38 cellular contexts compared by ENCODE assay signal in the genomic region with DNA sequence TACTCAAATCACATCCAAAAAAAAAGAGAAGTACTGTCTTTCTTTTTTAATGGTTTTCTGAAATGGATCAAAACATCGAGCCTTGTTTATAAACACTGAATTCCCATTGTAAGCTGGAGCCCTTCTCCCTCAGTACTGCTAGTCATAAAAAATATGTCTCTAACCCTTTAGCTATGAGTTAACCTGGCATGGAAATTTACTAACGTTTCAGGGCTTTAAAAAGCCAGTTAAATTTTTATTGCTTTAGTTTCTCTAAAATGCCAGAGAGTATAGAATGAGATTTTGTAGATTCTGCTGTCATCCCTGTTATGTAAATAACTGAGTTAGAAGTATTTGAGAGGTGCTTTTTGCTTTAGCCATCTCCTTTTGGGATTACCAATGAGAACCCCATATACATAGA.
"Had no signal": no experiment of that assay in that cellular context is flagged by ENCODE, and none has a peak within 500 bp of the region (broad histone marks: within the 10 kb centered on the region; RNA-seq: fewer than 3 reads in every experiment).

No MANE protein-coding gene starts in this region.

- H3K4me1 Mint-ChIP-seq: activated B cell treated with CpG ODN at 0.5 μM for 24 hours; activated CD4-positive, alpha-beta T cell treated with anti-CD3 and anti-CD28 coated beads, Interleukin-2, amount 10 ng/mL, durations not matched to agents 24 days and 14 days; activated CD8-positive, alpha-beta memory T cell treated with anti-CD3 and anti-CD28 coated beads, Interleukin-2, amount 10 ng/mL, durations not matched to agents 7 days and 5 days; activated naive CD4-positive, alpha-beta T cell treated with anti-CD3 and anti-CD28 coated beads, Interleukin-2, amount 10 ng/mL, durations not matched to agents 7 days and 5 days; activated naive CD4-positive, alpha-beta T cell treated with anti-CD3 and anti-CD28 coated beads, Interleukin-2, amount 50 U/mL, for 24 hours; activated naive CD8-positive, alpha-beta T cell treated with anti-CD3 and anti-CD28 coated beads, Interleukin-2, amount 10 ng/mL, durations not matched to agents 7 days and 5 days; activated naive CD8-positive, alpha-beta T cell treated with anti-CD3 and anti-CD28 coated beads, Interleukin-2, amount 50 U/mL, for 24 hours; central memory CD8-positive, alpha-beta T cell had no signal

- H3K27ac ChIP-seq: ascending aorta, cardiac muscle cell, VCaP had no signal

- ATAC-seq: activated CD8-positive, alpha-beta memory T cell treated with anti-CD3 and anti-CD28 coated beads, Interleukin-2, amount 10 ng/mL, durations not matched to agents 7 days and 5 days; activated CD8-positive, alpha-beta T cell treated with anti-CD3 and anti-CD28 coated beads, Interleukin-2, amount 10 ng/mL, durations not matched to agents 7 days and 5 days; activated naive CD8-positive, alpha-beta T cell treated with anti-CD3 and anti-CD28 coated beads, Interleukin-2, amount 50 U/mL, for 24 hours had no signal

- H3K36me3 Mint-ChIP-seq: activated CD4-positive, alpha-beta memory T cell treated with anti-CD3 and anti-CD28 coated beads for 36 hours; activated CD8-positive, alpha-beta memory T cell treated with anti-CD3 and anti-CD28 coated beads, Interleukin-2, amount 10 ng/mL, durations not matched to agents 7 days and 5 days; activated naive CD4-positive, alpha-beta T cell treated with anti-CD3 and anti-CD28 coated beads, Interleukin-2, amount 10 ng/mL, durations not matched to agents 7 days and 5 days; activated naive CD4-positive, alpha-beta T cell treated with anti-CD3 and anti-CD28 coated beads, Interleukin-2, amount 50 U/mL, for 24 hours; activated naive CD8-positive, alpha-beta T cell; activated naive CD8-positive, alpha-beta T cell treated with anti-CD3 and anti-CD28 coated beads, Interleukin-2, amount 10 ng/mL, durations not matched to agents 7 days and 5 days; brain had no signal

- H3K9me3 Mint-ChIP-seq: activated CD4-positive, alpha-beta memory T cell treated with anti-CD3 and anti-CD28 coated beads for 36 hours; activated CD4-positive, alpha-beta T cell treated with anti-CD3 and anti-CD28 coated beads, Interleukin-2, amount 10 ng/mL, durations not matched to agents 24 days and 14 days; activated naive CD4-positive, alpha-beta T cell treated with anti-CD3 and anti-CD28 coated beads, Interleukin-2, amount 10 ng/mL, durations not matched to agents 7 days and 5 days; activated naive CD4-positive, alpha-beta T cell treated with anti-CD3 and anti-CD28 coated beads, Interleukin-2, amount 50 U/mL, for 24 hours; activated naive CD8-positive, alpha-beta T cell treated with anti-CD3 and anti-CD28 coated beads, Interleukin-2, amount 10 ng/mL, durations not matched to agents 7 days and 5 days; activated naive CD8-positive, alpha-beta T cell treated with anti-CD3 and anti-CD28 coated beads, Interleukin-2, amount 50 U/mL, for 24 hours; activated T-cell treated with anti-CD3 and anti-CD28 coated beads, Interleukin-2, amount 50 U/mL, for 24 hours; activated T-helper 2 cell treated with anti-CD3 and anti-CD28 coated beads, Interferon-gamma antibody, Interleukin-2, Interleukin-4, amounts not matched to agents 10 μg/mL and 5 μg/mL and 100 μg/mL, durations not matched to agents 14 hours and 24 hours and 36 hours; T-helper 1 cell treated with Interleukin-12 subunit alpha and Interleukin-12 subunit beta and Interleukin-4 antibody, amounts not matched to agents 30 μg/mL and 1 μg/mL, for 36 hours; T-helper 2 cell treated with Interferon-gamma antibody and Interleukin-4, amounts not matched to agents 5 μg/mL and 100 μg/mL, for 36 hours had no signal

- H3K4me3 Mint-ChIP-seq: activated B cell treated with CpG ODN at 0.5 μM for 24 hours; activated CD4-positive, alpha-beta memory T cell treated with anti-CD3 and anti-CD28 coated beads for 36 hours; activated CD4-positive, alpha-beta T cell treated with anti-CD3 and anti-CD28 coated beads, Interleukin-2, amount 10 ng/mL, durations not matched to agents 24 days and 14 days; activated CD8-positive, alpha-beta memory T cell treated with anti-CD3 and anti-CD28 coated beads, Interleukin-2, amount 10 ng/mL, durations not matched to agents 7 days and 5 days; activated CD8-positive, alpha-beta T cell treated with anti-CD3 and anti-CD28 coated beads, Interleukin-2, amount 10 ng/mL, durations not matched to agents 7 days and 5 days; activated naive CD4-positive, alpha-beta T cell treated with anti-CD3 and anti-CD28 coated beads, Interleukin-2, amount 10 ng/mL, durations not matched to agents 7 days and 5 days; activated naive CD4-positive, alpha-beta T cell treated with anti-CD3 and anti-CD28 coated beads, Interleukin-2, amount 50 U/mL, for 24 hours; activated naive CD8-positive, alpha-beta T cell; activated naive CD8-positive, alpha-beta T cell treated with anti-CD3 and anti-CD28 coated beads, Interleukin-2, amount 10 ng/mL, durations not matched to agents 7 days and 5 days; activated naive CD8-positive, alpha-beta T cell treated with anti-CD3 and anti-CD28 coated beads, Interleukin-2, amount 50 U/mL, for 24 hours; activated T-cell treated with anti-CD3 and anti-CD28 coated beads, Interleukin-2, amount 50 U/mL, for 24 hours; brain; central memory CD8-positive, alpha-beta T cell; T-helper 1 cell treated with Interleukin-12 subunit alpha and Interleukin-12 subunit beta and Interleukin-4 antibody, amounts not matched to agents 30 μg/mL and 1 μg/mL, for 36 hours; T-helper 2 cell treated with Interferon-gamma antibody and Interleukin-4, amounts not matched to agents 5 μg/mL and 100 μg/mL, for 36 hours had no signal

- H3K4me3 ChIP-seq: ascending aorta, cardiac muscle cell had no signal

- H3K27ac Mint-ChIP-seq: activated B cell treated with CpG ODN at 0.5 μM for 24 hours; activated CD4-positive, alpha-beta memory T cell treated with anti-CD3 and anti-CD28 coated beads for 36 hours; activated CD4-positive, alpha-beta T cell treated with anti-CD3 and anti-CD28 coated beads, Interleukin-2, amount 10 ng/mL, durations not matched to agents 24 days and 14 days; activated CD8-positive, alpha-beta memory T cell treated with anti-CD3 and anti-CD28 coated beads, Interleukin-2, amount 10 ng/mL, durations not matched to agents 7 days and 5 days; activated CD8-positive, alpha-beta T cell treated with anti-CD3 and anti-CD28 coated beads, Interleukin-2, amount 10 ng/mL, durations not matched to agents 7 days and 5 days; activated naive CD4-positive, alpha-beta T cell treated with anti-CD3 and anti-CD28 coated beads, Interleukin-2, amount 10 ng/mL, durations not matched to agents 7 days and 5 days; activated naive CD4-positive, alpha-beta T cell treated with anti-CD3 and anti-CD28 coated beads, Interleukin-2, amount 50 U/mL, for 24 hours; activated naive CD8-positive, alpha-beta T cell; activated naive CD8-positive, alpha-beta T cell treated with anti-CD3 and anti-CD28 coated beads, Interleukin-2, amount 10 ng/mL, durations not matched to agents 7 days and 5 days; activated naive CD8-positive, alpha-beta T cell treated with anti-CD3 and anti-CD28 coated beads, Interleukin-2, amount 50 U/mL, for 24 hours; activated T-cell treated with anti-CD3 and anti-CD28 coated beads, Interleukin-2, amount 50 U/mL, for 24 hours; activated T-helper 2 cell treated with anti-CD3 and anti-CD28 coated beads, Interferon-gamma antibody, Interleukin-2, Interleukin-4, amounts not matched to agents 10 μg/mL and 5 μg/mL and 100 μg/mL, durations not matched to agents 14 hours and 24 hours and 36 hours; brain; T-helper 1 cell treated with Interleukin-12 subunit alpha and Interleukin-12 subunit beta and Interleukin-4 antibody, amounts not matched to agents 30 μg/mL and 1 μg/mL, for 36 hours; T-helper 2 cell treated with Interferon-gamma antibody and Interleukin-4, amounts not matched to agents 5 μg/mL and 100 μg/mL, for 36 hours had no signal

- H3K4me1 ChIP-seq: ascending aorta had no signal

- H3K27me3 ChIP-seq: ascending aorta, cardiac muscle cell had no signal

- H3K9me3 ChIP-seq: ascending aorta had no signal

- FAIRE-seq: bronchial epithelial cell, TTC549 had no signal

- H3K36me3 ChIP-seq: ascending aorta, cardiac muscle cell had no signal

- DNase-seq: activated B cell treated with CpG ODN at 0.5 μM for 24 hours; activated CD4-positive, alpha-beta memory T cell treated with anti-CD3 and anti-CD28 coated beads for 36 hours; activated CD4-positive, alpha-beta T cell treated with anti-CD3 and anti-CD28 coated beads for 4 hours; activated CD4-positive, alpha-beta T cell treated with anti-CD3 and anti-CD28 coated beads, Interleukin-2, amount 10 ng/mL, durations not matched to agents 24 days and 14 days; activated CD4-positive, alpha-beta T cell treated with anti-CD3 and anti-CD28 coated beads, Interleukin-2, amount 50 U/mL, for 1 hour; activated CD4-positive, alpha-beta T cell treated with anti-CD3 and anti-CD28 coated beads, Interleukin-2, amount 50 U/mL, for 4 hours; activated CD4-positive, CD25-positive, alpha-beta regulatory T cell treated with anti-CD3 and anti-CD28 coated beads, Interleukin-2, amount 50 U/mL, for 72 hours; activated CD8-positive, alpha-beta memory T cell treated with anti-CD3 and anti-CD28 coated beads for 24 hours; activated CD8-positive, alpha-beta memory T cell treated with anti-CD3 and anti-CD28 coated beads, Interleukin-2, amount 10 ng/mL, durations not matched to agents 7 days and 5 days; activated CD8-positive, alpha-beta memory T cell treated with anti-CD3 and anti-CD28 coated beads, Interleukin-2, amount 50 U/mL, for 48 hours; activated CD8-positive, alpha-beta T cell treated with anti-CD3 and anti-CD28 coated beads, Interleukin-2, amount 10 ng/mL, durations not matched to agents 7 days and 5 days; activated effector memory CD4-positive, alpha-beta T cell treated with Interleukin-2 at 50 U/mL for 16 hours; activated gamma-delta T cell; activated naive CD4-positive, alpha-beta T cell treated with anti-CD3 and anti-CD28 coated beads, Interleukin-2, amount 10 ng/mL, durations not matched to agents 7 days and 5 days; activated naive CD4-positive, alpha-beta T cell treated with Interleukin-2 at 50 U/mL for 16 hours; activated naive CD8-positive, alpha-beta T cell treated with anti-CD3 and anti-CD28 coated beads, Interleukin-2, amount 10 ng/mL, durations not matched to agents 7 days and 5 days; activated naive CD8-positive, alpha-beta T cell treated with anti-CD3 and anti-CD28 coated beads, Interleukin-2, amount 50 U/mL, for 24 hours; activated T-cell treated with anti-CD3 and anti-CD28 coated beads, Interleukin-2, amount 50 U/mL, for 24 hours; activated T-cell treated with anti-CD3 and anti-CD28 coated beads, Interleukin-2, amount 50 U/mL, for 48 hours; amygdala; anterior cingulate cortex; caudate nucleus; cerebellar nuclear complex; T-helper 1 cell; T-helper 2 cell; T-helper 9 cell had no signal

- H3K27me3 Mint-ChIP-seq: activated B cell treated with CpG ODN at 0.5 μM for 24 hours; activated CD4-positive, alpha-beta memory T cell treated with anti-CD3 and anti-CD28 coated beads for 36 hours; activated CD4-positive, alpha-beta T cell treated with anti-CD3 and anti-CD28 coated beads, Interleukin-2, amount 10 ng/mL, durations not matched to agents 24 days and 14 days; activated CD8-positive, alpha-beta memory T cell treated with anti-CD3 and anti-CD28 coated beads, Interleukin-2, amount 10 ng/mL, durations not matched to agents 7 days and 5 days; activated naive CD4-positive, alpha-beta T cell treated with anti-CD3 and anti-CD28 coated beads, Interleukin-2, amount 10 ng/mL, durations not matched to agents 7 days and 5 days; activated naive CD4-positive, alpha-beta T cell treated with anti-CD3 and anti-CD28 coated beads, Interleukin-2, amount 50 U/mL, for 24 hours; activated naive CD8-positive, alpha-beta T cell; activated naive CD8-positive, alpha-beta T cell treated with anti-CD3 and anti-CD28 coated beads, Interleukin-2, amount 10 ng/mL, durations not matched to agents 7 days and 5 days; activated naive CD8-positive, alpha-beta T cell treated with anti-CD3 and anti-CD28 coated beads, Interleukin-2, amount 50 U/mL, for 24 hours; activated T-cell treated with anti-CD3 and anti-CD28 coated beads, Interleukin-2, amount 50 U/mL, for 24 hours; central memory CD8-positive, alpha-beta T cell had no signal
